Comparison of ENCODE assay signal across 21 cellular contexts in the genomic region with DNA sequence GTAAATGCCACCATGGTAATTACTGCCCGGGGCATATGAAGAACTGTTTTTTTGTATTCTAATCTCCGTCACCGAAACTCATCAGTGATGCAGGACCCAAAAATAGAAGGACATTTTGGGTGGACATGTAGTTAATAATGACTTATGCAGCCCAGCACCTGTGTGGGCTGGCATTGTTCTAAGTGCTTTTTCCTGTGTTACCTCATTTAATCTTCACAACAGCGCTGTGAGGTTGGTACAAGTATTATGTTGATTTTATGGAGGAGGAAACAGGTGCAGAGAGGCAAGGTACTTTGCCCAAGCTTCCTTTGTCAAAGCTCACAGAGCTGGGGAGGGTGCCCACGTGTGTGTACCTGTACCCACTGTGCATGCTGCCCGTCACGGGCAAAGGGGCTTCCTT. TPM values are rescaled to one million over a fixed set of nuclear protein-coding genes. Genes with fewer than 3 reads are reported as not detected.
DNase-seq lines count a peak whose midpoint lies in the region; ATAC-seq and TF ChIP-seq lines count a peak whose summit lies in the region.
"Had no signal": no experiment of that assay in that cellular context is flagged by ENCODE, and none has a peak within 500 bp of the region (broad histone marks: within the 10 kb centered on the region; RNA-seq: fewer than 3 reads in every experiment).

No MANE protein-coding gene starts in this region.

- H4K91ac ChIP-seq in mesenchymal stem cell (ENCODE audit: low read length), result no peak overlapping the region

- H3K9me3 ChIP-seq in Loucy (ENCODE audit: insufficient read depth, low read depth, low read length) (no peaks in the 10 kb centered on the region), mucosa of rectum (ENCODE audit: control insufficient read depth in 2 of 2, low read length in 2 of 2) (no peaks in the 10 kb centered on the region), mesenchymal stem cell (ENCODE audit: control insufficient read depth, low read length) (no peaks in the 10 kb centered on the region)
- H3K9me3 ChIP-seq: SJCRH30, vagina had no signal

- H3K9me3 Mint-ChIP-seq in type B pancreatic cell, result peaks cover 5% of the 10 kb centered on the region
- H3K9me3 Mint-ChIP-seq: activated naive CD4-positive, alpha-beta T cell treated with anti-CD3 and anti-CD28 coated beads, Interleukin-2, amount 50 U/mL, for 24 hours; brain had no signal

- H3K4me1 ChIP-seq in Loucy (ENCODE audit: insufficient read depth, low read length, poor library complexity, severe bottlenecking) (peaks cover 9% of the 10 kb centered on the region), mucosa of rectum (ENCODE audit: control insufficient read depth in 2 of 2, insufficient read depth in 2 of 2, low read length in 2 of 2) (peaks cover 0 to 3% of the 10 kb centered on the region in 2 donors), mesenchymal stem cell (ENCODE audit: control insufficient read depth, insufficient read depth, low read depth, low read length) (peaks cover 19% of the 10 kb centered on the region)
- H3K4me1 ChIP-seq: SJCRH30, vagina had no signal

- no peak overlapping the region for H2BK5ac ChIP-seq in mesenchymal stem cell (ENCODE audit: low read depth, low read length, poor library complexity, severe bottlenecking)

- H3K4me3 Mint-ChIP-seq in type B pancreatic cell, result no peak overlapping the region
- H3K4me3 Mint-ChIP-seq: activated naive CD4-positive, alpha-beta T cell treated with anti-CD3 and anti-CD28 coated beads, Interleukin-2, amount 50 U/mL, for 24 hours; brain had no signal

- H3K27ac ChIP-seq in mucosa of rectum (ENCODE audit: low read depth in 2 of 2, low read length in 2 of 2) (peak overlapping the region; percentile 24 to 26), mesenchymal stem cell (ENCODE audit: low read length, poor library complexity, severe bottlenecking) (no peak overlapping the region)
- H3K27ac ChIP-seq: HL-60, KMS-11, parathyroid adenoma, SJCRH30, vagina had no signal

- H2AK5ac ChIP-seq in mesenchymal stem cell (ENCODE audit: low read length, severe bottlenecking), result no peak overlapping the region

- H2BK120ac ChIP-seq in mesenchymal stem cell (ENCODE audit: low read depth, low read length), result no peak overlapping the region

- H3K4me3 ChIP-seq in Loucy (ENCODE audit: low read length, poor library complexity, severe bottlenecking) (no peak overlapping the region), mucosa of rectum (ENCODE audit: low read length in 2 of 2) (no peak overlapping the region), mesenchymal stem cell (ENCODE audit: insufficient read depth in 1 of 2, low read depth in 1 of 2, low read length in 2 of 2) (no peak overlapping the region)
- H3K4me3 ChIP-seq: SJCRH30, skin epidermis, vagina had no signal

- no peak overlapping the region for H3K4ac ChIP-seq in mesenchymal stem cell (ENCODE audit: low read depth in 1 of 2, low read length in 2 of 2)

- H2AFZ ChIP-seq in Loucy (ENCODE audit: low read length) (no peak overlapping the region), mesenchymal stem cell (ENCODE audit: low read depth, low read length) (no peak overlapping the region)
- H2AFZ ChIP-seq: parathyroid adenoma had no signal

- DNase-seq in DMS153 treated with DMSO at 0.1 percent for 48 hours (lab: John Stamatoyannopoulos, UW; ENCODE audit: unreplicated experiment) (peak; percentile 87), NCI-H774 (lab: John Stamatoyannopoulos, UW) (peak; percentile 90), mesenchymal stem cell (no peak), left ventricle myocardium superior (no peak), type B pancreatic cell (ENCODE audit: extremely low spot score, unreplicated experiment) (no peak)
- DNase-seq: activated CD4-positive, alpha-beta T cell treated with anti-CD3 and anti-CD28 coated beads, Interleukin-2, amount 50 U/mL, for 1 hour; COR-L47; hippocampal formation; NCI-H187 treated with DMSO at 0.1 percent for 48 hours; SJCRH30; stimulated activated naive CD4-positive, alpha-beta T cell had no signal

- H3K79me2 ChIP-seq in Loucy (ENCODE audit: insufficient read depth, low read length), result peaks cover 5% of the 10 kb centered on the region; the same call in 1 of the 2 replicates

- no peak overlapping the region for H4K8ac ChIP-seq in mesenchymal stem cell (ENCODE audit: low read length)

- no peak overlapping the region for H3K14ac ChIP-seq in mesenchymal stem cell (ENCODE audit: low read length in 2 of 2)

- TF ChIP-seq CTCF in Loucy (conservative IDR thresholded peaks at IDR 0.05; ENCODE audit: low read length) (no peak), type B pancreatic cell (conservative IDR thresholded peaks at IDR 0.05) (no peak)

- H3K4me1 Mint-ChIP-seq in type B pancreatic cell (ENCODE audit: unreplicated experiment), result peaks cover 40% of the 10 kb centered on the region
- H3K4me1 Mint-ChIP-seq: activated naive CD4-positive, alpha-beta T cell treated with anti-CD3 and anti-CD28 coated beads, Interleukin-2, amount 50 U/mL, for 24 hours had no signal

- H3F3A ChIP-seq in Loucy (ENCODE audit: low read depth), result no peaks in the 10 kb centered on the region

- H3K36me3 Mint-ChIP-seq in type B pancreatic cell, result peaks cover 15% of the 10 kb centered on the region
- H3K36me3 Mint-ChIP-seq: activated naive CD4-positive, alpha-beta T cell treated with anti-CD3 and anti-CD28 coated beads, Interleukin-2, amount 50 U/mL, for 24 hours had no signal

- ATAC-seq in HG02571 (IDR thresholded peaks at IDR 0.05; ENCODE audit: unreplicated experiment) (no peak), left ventricle myocardium superior (no peak)

- H2BK12ac ChIP-seq in mesenchymal stem cell (ENCODE audit: low read length in 2 of 2), result no peak overlapping the region

- no peaks in the 10 kb centered on the region for H3K9me2 ChIP-seq in Loucy (replicated peaks; ENCODE audit: low read depth, low read length)

- H3K9ac ChIP-seq in Loucy (ENCODE audit: low read depth, low read length, poor library complexity, severe bottlenecking) (no peak overlapping the region), mucosa of rectum (ENCODE audit: low read depth in 1 of 2, low read length in 2 of 2) (no peak overlapping the region), mesenchymal stem cell (ENCODE audit: low read length) (no peak overlapping the region)
- H3K9ac ChIP-seq: KMS-11, parathyroid adenoma had no signal

- intact Hi-C loops in left ventricle myocardium superior (cut with micrococcal nuclease), result no loop called here

- H3K36me3 ChIP-seq in Loucy (ENCODE audit: insufficient read depth, low read length) (no peaks in the 10 kb centered on the region), mucosa of rectum (ENCODE audit: control insufficient read depth in 2 of 2, insufficient read depth in 2 of 2, low read length in 2 of 2) (no peaks in the 10 kb centered on the region), mesenchymal stem cell (ENCODE audit: control insufficient read depth in 1 of 2, insufficient read depth in 2 of 2, low read depth in 1 of 2, low read length in 2 of 2) (peaks cover 0 to 12% of the 10 kb centered on the region in 2 experiments)
- H3K36me3 ChIP-seq: vagina had no signal

- H3K27ac Mint-ChIP-seq in type B pancreatic cell, result no peak overlapping the region
- H3K27ac Mint-ChIP-seq: activated naive CD4-positive, alpha-beta T cell treated with anti-CD3 and anti-CD28 coated beads, Interleukin-2, amount 50 U/mL, for 24 hours had no signal

- peaks cover 25% of the 10 kb centered on the region for H3K79me1 ChIP-seq in mesenchymal stem cell (replicated peaks; ENCODE audit: low read length, poor library complexity, severe bottlenecking)

- no peak overlapping the region for H2BK15ac ChIP-seq in mesenchymal stem cell (ENCODE audit: low read depth, poor library complexity, severe bottlenecking)

- no peaks in the 10 kb centered on the region for H3K27me3 Mint-ChIP-seq in type B pancreatic cell
- H3K27me3 Mint-ChIP-seq: brain had no signal

- H3K27me3 ChIP-seq in Loucy (ENCODE audit: insufficient read depth, low read length, poor library complexity, severe bottlenecking), result no peaks in the 10 kb centered on the region
- no peaks in the 10 kb centered on the region for H3K27me3 ChIP-seq in mucosa of rectum (ENCODE audit: control insufficient read depth in 2 of 2, insufficient read depth in 2 of 2, low read length in 2 of 2)
- H3K27me3 ChIP-seq in mesenchymal stem cell (ENCODE audit: control insufficient read depth in 1 of 2, insufficient read depth in 1 of 2, low read length in 2 of 2), result no peaks in the 10 kb centered on the region
- H3K27me3 ChIP-seq: SJCRH30, vagina had no signal

- no peaks in the 10 kb centered on the region for H4K20me1 ChIP-seq in Loucy (ENCODE audit: insufficient read depth, low read length, poor library complexity, severe bottlenecking)

- H3K18ac ChIP-seq in mesenchymal stem cell (ENCODE audit: low read depth in 1 of 2, low read length in 2 of 2), result no peak overlapping the region

- peak overlapping the region; percentile 40 for H3K4me2 ChIP-seq in Loucy (ENCODE audit: low read depth, low read length, poor library complexity, severe bottlenecking)
- no peak overlapping the region for H3K4me2 ChIP-seq in mesenchymal stem cell (ENCODE audit: low read length, poor library complexity, severe bottlenecking)
- H3K4me2 ChIP-seq: KMS-11 had no signal

- H3K23ac ChIP-seq in mesenchymal stem cell (ENCODE audit: low read length in 2 of 2), result no peak overlapping the region

- 90% methylated on average over 7 of the region's 7 CpGs for WGBS in mesenchymal stem cell

RNA-seq across cellular contexts. Expression of gene DAPK1, which starts 58.4 kb away (rescaled TPM):
- polyA plus RNA-seq in mesenchymal stem cell (2013, experiment 1 of 2), result 3.1 TPM
- polyA plus RNA-seq in mesenchymal stem cell (2013, experiment 2 of 2), result 3.0 TPM
- total RNA-seq in left ventricle myocardium superior, result 10.2 TPM
- total RNA-seq in type B pancreatic cell (ENCODE audit: low replicate concordance), result 160 and 246 TPM in 2 replicates

Comparison
In these comparisons a context has a peak if more than half of its experiments do, and no peak if none do; other contexts are left out.
1. DNase-seq: peak in DMS153 treated with DMSO at 0.1 percent for 48 hours (single experiment) and NCI-H774 (single experiment); none in mesenchymal stem cell (single experiment), left ventricle myocardium superior (single experiment) and type B pancreatic cell (single experiment).
2. RNA of gene DAPK1, which starts 58.4 kb away (total RNA-seq): 160 to 246 TPM in type B pancreatic cell; 10.2 TPM in left ventricle myocardium superior (single experiment); every median in the first group is over 10 times any median in the second.